12 cellular contexts compared by ENCODE assay signal in the genomic region with DNA sequence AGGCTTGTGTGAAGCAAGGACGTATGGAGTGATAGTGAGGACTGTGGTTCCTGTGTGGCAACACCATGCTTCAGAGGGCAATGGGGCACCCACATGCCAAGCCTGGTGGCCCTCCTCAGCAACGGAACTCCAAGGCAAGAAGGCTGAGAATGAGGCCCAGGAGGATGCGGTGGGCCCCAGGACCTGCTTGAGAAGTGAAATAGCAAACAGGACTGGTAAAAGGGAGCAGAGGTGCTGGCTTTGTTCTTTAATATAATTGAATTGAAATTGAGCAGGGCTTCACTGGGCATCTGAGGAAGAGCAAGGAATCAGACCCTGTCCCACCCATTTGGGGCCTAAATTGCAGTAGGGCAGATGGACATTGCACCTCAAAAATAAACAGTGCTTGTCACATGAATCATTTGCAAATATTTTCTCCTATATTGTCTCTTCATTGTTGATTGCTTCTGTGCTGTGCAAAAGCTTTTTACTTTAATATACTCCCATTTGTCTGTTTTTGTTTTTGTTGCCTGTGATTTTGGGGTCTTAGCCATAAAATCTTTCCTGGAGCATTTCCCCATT. TPM values are rescaled to one million over a fixed set of nuclear protein-coding genes. Genes with fewer than 3 reads are reported as not detected.
A peak's percentile ranks its signal among the peaks of the same experiment; 100 is the strongest.
DNase-seq lines count a peak whose midpoint lies in the region; ATAC-seq and TF ChIP-seq lines count a peak whose summit lies in the region.
"Had no signal": no experiment of that assay in that cellular context is flagged by ENCODE, and none has a peak within 500 bp of the region (broad histone marks: within the 10 kb centered on the region; RNA-seq: fewer than 3 reads in every experiment).

No MANE protein-coding gene starts in this region.

- no peaks in the 10 kb centered on the region for H3K36me3 ChIP-seq in left ventricle myocardium inferior
- H3K36me3 ChIP-seq in lower lobe of right lung: no peaks in the 10 kb centered on the region
- no peaks in the 10 kb centered on the region for H3K36me3 ChIP-seq in transverse colon

- TF ChIP-seq POLR2A in transverse colon (IDR thresholded peaks at IDR 0.05): no peak

- POLR2A ChIA-PET in activated CD8-positive, alpha-beta T cell treated with anti-CD3 and anti-CD28 coated beads, Interleukin-2, amount 10 ng/mL, durations not matched to agents 7 days and 5 days (lab: Charles Lee): interaction anchor here (9.0 kb wide), 1 partner anchor 8 kb away, joined by 117 read pairs; no protein-coding TSS in a partner anchor

- H3K27me3 ChIP-seq in left ventricle myocardium inferior (ENCODE audit: low read depth) (no peaks in the 10 kb centered on the region), lower lobe of right lung (ENCODE audit: low read depth) (no peaks in the 10 kb centered on the region), transverse colon (no peaks in the 10 kb centered on the region)

- H3K27me3 Mint-ChIP-seq in activated CD8-positive, alpha-beta T cell treated with anti-CD3 and anti-CD28 coated beads, Interleukin-2, amount 10 ng/mL, durations not matched to agents 7 days and 5 days (ENCODE audit: low read depth): no peaks in the 10 kb centered on the region

- CTCF ChIA-PET in activated CD8-positive, alpha-beta T cell treated with anti-CD3 and anti-CD28 coated beads, Interleukin-2, amount 10 ng/mL, durations not matched to agents 7 days and 5 days (lab: Charles Lee): no interaction called here

- no peak for ATAC-seq in Right ventricle myocardium superior (ENCODE audit: poor library complexity)
- no peak for ATAC-seq in activated CD8-positive, alpha-beta T cell treated with anti-CD3 and anti-CD28 coated beads, Interleukin-2, amount 10 ng/mL, durations not matched to agents 7 days and 5 days
- ATAC-seq in lower lobe of right lung: no peak
- no peak for ATAC-seq in left colon
- no peak for ATAC-seq in HG03469 (IDR thresholded peaks at IDR 0.05; ENCODE audit: unreplicated experiment)
- no peak for ATAC-seq in GM21723 (IDR thresholded peaks at IDR 0.05; ENCODE audit: unreplicated experiment)

- in situ Hi-C loops in transverse colon (cut with MboI; ENCODE audit: low pct_ligation_motif_present in 1 of 4, low pct_unique_long_range_greater_than_20kb in 1 of 4, low sequenced_read_pairs in 3 of 4): loop anchor here in 2 of 4 donors (25.0 kb wide), 2 partner anchors 213 to 562 kb away; a partner anchor contains a TSS

- H3K4me3 Mint-ChIP-seq in activated CD8-positive, alpha-beta T cell treated with anti-CD3 and anti-CD28 coated beads, Interleukin-2, amount 10 ng/mL, durations not matched to agents 7 days and 5 days: peak overlapping the region; percentile 12

- WGBS in transverse colon (ENCODE audit: low coverage in 1 of 2), 2 donors: 77 to 83% methylated on average over 1 to 3 of the region's 3 CpGs

- peaks cover 18% of the 10 kb centered on the region for H3K36me3 Mint-ChIP-seq in activated CD8-positive, alpha-beta T cell treated with anti-CD3 and anti-CD28 coated beads, Interleukin-2, amount 10 ng/mL, durations not matched to agents 7 days and 5 days (ENCODE audit: low read depth)

- H3K4me1 ChIP-seq in left ventricle myocardium inferior (peaks cover 19% of the 10 kb centered on the region), lower lobe of right lung (peaks cover 16% of the 10 kb centered on the region), transverse colon (peaks cover 0 to 21% (median 17%) of the 10 kb centered on the region in 4 donors)

- no peaks in the 10 kb centered on the region for H3K9me3 ChIP-seq in left ventricle myocardium inferior (replicated peaks)
- H3K9me3 ChIP-seq in lower lobe of right lung: no peaks in the 10 kb centered on the region
- no peaks in the 10 kb centered on the region for H3K9me3 ChIP-seq in transverse colon

- no peaks in the 10 kb centered on the region for H3K9me3 Mint-ChIP-seq in activated CD8-positive, alpha-beta T cell treated with anti-CD3 and anti-CD28 coated beads, Interleukin-2, amount 10 ng/mL, durations not matched to agents 7 days and 5 days (ENCODE audit: insufficient read depth)

- H3K27ac ChIP-seq in left ventricle myocardium inferior (replicated peaks) (peak overlapping the region; percentile 99), lower lobe of right lung (peak overlapping the region; percentile 99), transverse colon (peak overlapping the region; percentile 94 to 100 (median 98))
- H3K27ac ChIP-seq: epithelial cell of prostate had no signal

- intact Hi-C loops in left ventricle myocardium inferior (cut with micrococcal nuclease): no loop called here
- intact Hi-C loops in Right ventricle myocardium superior (cut with DNase I): no loop called here
- intact Hi-C loops in lower lobe of right lung (cut with DNase I): no loop called here
- intact Hi-C loops in transverse colon (cut with DNase I; ENCODE audit: low total_unique reads): no loop called here
- intact Hi-C loops in left colon (cut with DNase I, micrococcal nuclease): no loop called here

- H3K4me3 ChIP-seq in left ventricle myocardium inferior (no peak overlapping the region), lower lobe of right lung (no peak overlapping the region), transverse colon (no peak overlapping the region)

- TF ChIP-seq EP300 in transverse colon (IDR thresholded peaks at IDR 0.05; ENCODE audit: low read depth): no peak

- H3K4me1 Mint-ChIP-seq in activated CD8-positive, alpha-beta T cell treated with anti-CD3 and anti-CD28 coated beads, Interleukin-2, amount 10 ng/mL, durations not matched to agents 7 days and 5 days (ENCODE audit: low read depth): peaks cover 21% of the 10 kb centered on the region

- DNase-seq in left ventricle myocardium inferior (no peak), Right ventricle myocardium superior (no peak), lower lobe of right lung (no peak), transverse colon (no peak), left colon (no peak)
- no peak for DNase-seq in activated CD8-positive, alpha-beta T cell treated with anti-CD3 and anti-CD28 coated beads, Interleukin-2, amount 10 ng/mL, durations not matched to agents 7 days and 5 days
- DNase-seq: NCI-H2227 treated with DMSO at 0.1 percent for 48 hours, SW 1271, trophoblast cell had no signal

- no peak for TF ChIP-seq CTCF in left ventricle myocardium inferior (IDR thresholded peaks at IDR 0.05; ENCODE audit: borderline replicate concordance)
- TF ChIP-seq CTCF in lower lobe of right lung (IDR thresholded peaks at IDR 0.05): no peak
- TF ChIP-seq CTCF in transverse colon (IDR thresholded peaks at IDR 0.05): no peak

- peak overlapping the region; percentile 96 for H3K27ac Mint-ChIP-seq in activated CD8-positive, alpha-beta T cell treated with anti-CD3 and anti-CD28 coated beads, Interleukin-2, amount 10 ng/mL, durations not matched to agents 7 days and 5 days

RNA-seq across cellular contexts. Expression of a gene that starts 2.3 kb away (rescaled TPM):
- total RNA-seq in left ventricle myocardium inferior (6.4 TPM), Right ventricle myocardium superior (7.1 TPM), lower lobe of right lung (7.6 TPM), transverse colon (10 to 100 TPM in 1 of 4 donors, 1 to 10 TPM in 3; 1.6 to 11.2 (median 5.5) TPM), left colon (1 to 10 TPM; 8.4 to 9.9 TPM)
- 1 to 10 TPM; 5.9 to 6.2 TPM for total RNA-seq in activated CD8-positive, alpha-beta T cell treated with anti-CD3 and anti-CD28 coated beads, Interleukin-2, amount 10 ng/mL, durations not matched to agents 7 days and 5 days

RNA-seq across cellular contexts. Expression of a gene that starts 3.2 kb away (rescaled TPM):
- total RNA-seq in left ventricle myocardium inferior (28.4 TPM), Right ventricle myocardium superior (24.7 TPM), lower lobe of right lung (48.4 TPM), transverse colon (10 to 100 TPM; 34.0 to 68.5 (median 49.8) TPM), left colon (10 to 100 TPM; 31.9 to 47.9 TPM)
- 100 to 1,000 TPM; 141 to 146 TPM for total RNA-seq in activated CD8-positive, alpha-beta T cell treated with anti-CD3 and anti-CD28 coated beads, Interleukin-2, amount 10 ng/mL, durations not matched to agents 7 days and 5 days

RNA-seq across cellular contexts. Expression of a gene that starts 30.4 kb away (rescaled TPM):
- total RNA-seq in left ventricle myocardium inferior: 7.5 TPM
- 11.1 TPM for total RNA-seq in Right ventricle myocardium superior
- total RNA-seq in activated CD8-positive, alpha-beta T cell treated with anti-CD3 and anti-CD28 coated beads, Interleukin-2, amount 10 ng/mL, durations not matched to agents 7 days and 5 days: 10 to 100 TPM; 12.1 to 13.6 TPM
- 57.0 TPM for total RNA-seq in lower lobe of right lung
- 10 to 100 TPM in 1 of 4 donors, 1 to 10 TPM in 2, not detected in 1; 4.6 to 13.1 (median 7.2) TPM for total RNA-seq in transverse colon
- total RNA-seq in left colon: 1 to 10 TPM; 3.8 to 8.6 TPM

RNA-seq across cellular contexts. Expression of a gene that starts 40.0 kb away (rescaled TPM):
- 67.1 TPM for total RNA-seq in left ventricle myocardium inferior
- 70.4 TPM for total RNA-seq in Right ventricle myocardium superior
- total RNA-seq in activated CD8-positive, alpha-beta T cell treated with anti-CD3 and anti-CD28 coated beads, Interleukin-2, amount 10 ng/mL, durations not matched to agents 7 days and 5 days: 100 to 1,000 TPM in 1 of 2 experiments, 10 to 100 TPM in 1; 98.9 to 106 TPM
- total RNA-seq in lower lobe of right lung: 69.2 TPM
- 10 to 100 TPM; 29.9 to 57.2 (median 47.4) TPM for total RNA-seq in transverse colon
- total RNA-seq in left colon: 10 to 100 TPM; 52.7 to 68.0 TPM

RNA-seq across cellular contexts. Expression of a gene that starts 44.9 kb away (rescaled TPM):
- total RNA-seq in left ventricle myocardium inferior (40.6 TPM), Right ventricle myocardium superior (34.2 TPM), lower lobe of right lung (73.1 TPM), transverse colon (100 to 1,000 TPM in 2 of 4 donors, 10 to 100 TPM in 2; 64.1 to 155 (median 107) TPM), left colon (100 to 1,000 TPM in 1 of 2 donors, 10 to 100 TPM in 1; 76.1 to 103 TPM)
- 100 to 1,000 TPM; 164 to 165 TPM for total RNA-seq in activated CD8-positive, alpha-beta T cell treated with anti-CD3 and anti-CD28 coated beads, Interleukin-2, amount 10 ng/mL, durations not matched to agents 7 days and 5 days
